ENCODE assay signal across 1 cellular context in the genomic region with DNA sequence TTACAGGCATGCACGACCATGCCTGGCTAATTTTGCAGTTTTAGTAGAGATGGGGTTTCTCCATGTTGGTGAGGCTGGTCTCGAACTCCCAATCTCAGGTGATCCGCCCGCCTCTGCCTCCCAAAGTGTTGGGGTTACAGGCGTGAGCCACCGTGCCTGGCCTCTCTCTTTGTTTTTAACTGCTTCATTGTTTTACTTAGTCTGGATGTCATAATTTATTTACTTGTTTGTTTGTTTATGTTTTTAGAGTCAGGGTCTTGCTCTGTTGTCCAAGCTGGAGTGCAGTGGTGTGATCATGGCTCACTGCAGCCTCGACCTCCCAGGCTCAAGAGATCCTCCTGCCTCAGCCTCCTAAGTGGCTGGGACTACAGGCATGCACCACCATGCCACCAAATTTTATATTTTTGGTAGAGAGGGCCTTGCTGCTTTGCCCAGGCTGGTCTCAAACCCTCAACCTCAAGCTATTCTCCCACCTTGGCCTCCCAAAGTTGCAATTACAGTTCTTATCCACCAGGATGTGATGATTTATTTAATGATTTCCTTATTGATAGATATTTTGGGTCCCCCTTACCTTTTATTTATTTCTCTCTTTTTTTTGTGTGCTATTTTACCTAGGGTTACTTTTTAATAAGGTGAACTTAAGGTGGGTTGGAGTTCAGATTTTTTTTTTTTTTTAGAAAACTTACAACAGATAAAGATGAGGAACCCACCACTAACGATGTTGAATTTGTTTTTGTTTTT.
TF ChIP-seq lines count a peak whose summit lies in the region.

No MANE protein-coding gene starts in this region.

TF ChIP-seq in H1, 55 proteins besides CTCF, POLR2A, EP300 and RAD21:
- TF ChIP-seq FOSL1 (IDR thresholded peaks at IDR 0.05; ENCODE audit: insufficient read depth, low read depth, low read length) (no peak), KDM1A (IDR thresholded peaks at IDR 0.05; ENCODE audit: borderline replicate concordance, low read length) (peak; percentile 60; the same call in 1 of the 2 replicates)
